In genomic region chrX:129736491-129736890, GRCh38 we compare ENCODE assay signal across 20 cellular contexts. TPM values are rescaled to one million over a fixed set of nuclear protein-coding genes. Genes with fewer than 3 reads are reported as not detected.
DNase-seq lines count a peak whose midpoint lies in the region; ATAC-seq and TF ChIP-seq lines count a peak whose summit lies in the region.
"Had no signal": no experiment of that assay in that cellular context is flagged by ENCODE, and none has a peak within 500 bp of the region (broad histone marks: within the 10 kb centered on the region; RNA-seq: fewer than 3 reads in every experiment).

No MANE protein-coding gene starts in this region.

- peak; percentile 64 for DNase-seq in activated effector memory CD4-positive, alpha-beta T cell treated with anti-CD3 and anti-CD28 coated beads, Interleukin-2, amount 50 U/mL, for 16 hours
- no peak for DNase-seq in activated effector memory CD4-positive, alpha-beta T cell treated with Interleukin-2 at 50 U/mL for 16 hours
- peak; percentile 11 for DNase-seq in central memory CD4-positive, alpha-beta T cell
- DNase-seq in stimulated activated effector memory CD8-positive, alpha-beta T cell treated with anti-CD3 and anti-CD28 coated beads, Interleukin-12 subunit alpha, Interleukin-12 subunit beta, amount 100 ng/mL, for 72 hours (ENCODE audit: low spot score in 2 of 2) = no peak
- no peak for DNase-seq in NK-92 treated with Interleukin-12 subunit alpha and Interleukin-12 subunit beta, amount 100 ng/mL, for 24 hours (lab: John Stamatoyannopoulos, UW)
- DNase-seq in gastrocnemius medialis = no peak
- DNase-seq: activated B cell treated with CpG ODN at 0.5 μM for 24 hours, amniotic stem cell, EL, endodermal cell, HCEC 1CT, hippocampal formation, kidney glomerular epithelial cell, NCI-H1436 treated with DMSO at 0.1 percent for 48 hours, NCI-H226, nucleus accumbens had no signal

- no peak for TF ChIP-seq CTCF in gastrocnemius medialis (IDR thresholded peaks at IDR 0.05 in 4 of 5, conservative IDR thresholded peaks at IDR 0.05 in 1 of 5)

- in situ Hi-C loops in gastrocnemius medialis (cut with MboI; ENCODE audit: low sequenced_read_pairs in 4 of 4) = no loop called here

- intact Hi-C loops in gastrocnemius medialis (cut with DNase I; ENCODE audit: low total_unique reads) = no loop called here

- H3K4me3 Mint-ChIP-seq in T-helper 1 cell treated with Interleukin-12 subunit alpha and Interleukin-12 subunit beta and Interleukin-4 antibody, amounts not matched to agents 30 μg/mL and 1 μg/mL, for 36 hours = no peak overlapping the region
- H3K4me3 Mint-ChIP-seq in stimulated activated effector memory CD8-positive, alpha-beta T cell treated with anti-CD3 and anti-CD28 coated beads, Interleukin-12 subunit alpha, Interleukin-12 subunit beta, amount 100 ng/mL, for 72 hours = no peak overlapping the region
- H3K4me3 Mint-ChIP-seq: activated B cell treated with CpG ODN at 0.5 μM for 24 hours, endodermal cell, mesothelial cell of epicardium had no signal

- peak; percentile 69 for ATAC-seq in stimulated activated effector memory CD8-positive, alpha-beta T cell treated with anti-CD3 and anti-CD28 coated beads, Interleukin-12 subunit alpha, Interleukin-12 subunit beta, amount 100 ng/mL, for 72 hours
- ATAC-seq in HG03457 (IDR thresholded peaks at IDR 0.05; ENCODE audit: unreplicated experiment) = no peak
- no peak for ATAC-seq in gastrocnemius medialis

- no peaks in the 10 kb centered on the region for H3K9me3 ChIP-seq in gastrocnemius medialis
- H3K9me3 ChIP-seq: right atrium auricular region had no signal

- H3K9me3 Mint-ChIP-seq in T-helper 1 cell treated with Interleukin-12 subunit alpha and Interleukin-12 subunit beta and Interleukin-4 antibody, amounts not matched to agents 30 μg/mL and 1 μg/mL, for 36 hours = no peaks in the 10 kb centered on the region
- H3K9me3 Mint-ChIP-seq in stimulated activated effector memory CD8-positive, alpha-beta T cell treated with anti-CD3 and anti-CD28 coated beads, Interleukin-12 subunit alpha, Interleukin-12 subunit beta, amount 100 ng/mL, for 72 hours = peaks cover under 1% of the 10 kb centered on the region
- H3K9me3 Mint-ChIP-seq: activated B cell treated with CpG ODN at 0.5 μM for 24 hours, endodermal cell had no signal

- H3K4me3 ChIP-seq in gastrocnemius medialis = no peak overlapping the region
- H3K4me3 ChIP-seq: right atrium auricular region had no signal

- peaks cover under 1% of the 10 kb centered on the region for H3K36me3 Mint-ChIP-seq in T-helper 1 cell treated with Interleukin-12 subunit alpha and Interleukin-12 subunit beta and Interleukin-4 antibody, amounts not matched to agents 30 μg/mL and 1 μg/mL, for 36 hours (ENCODE audit: low read depth)
- H3K36me3 Mint-ChIP-seq in stimulated activated effector memory CD8-positive, alpha-beta T cell treated with anti-CD3 and anti-CD28 coated beads, Interleukin-12 subunit alpha, Interleukin-12 subunit beta, amount 100 ng/mL, for 72 hours = no peaks in the 10 kb centered on the region

- no peaks in the 10 kb centered on the region for H3K36me3 ChIP-seq in gastrocnemius medialis
- H3K36me3 ChIP-seq: right atrium auricular region had no signal

- TF ChIP-seq POLR2A in gastrocnemius medialis (IDR thresholded peaks at IDR 0.05) = no peak

- peak overlapping the region; percentile 21 for H3K27ac Mint-ChIP-seq in T-helper 1 cell treated with Interleukin-12 subunit alpha and Interleukin-12 subunit beta and Interleukin-4 antibody, amounts not matched to agents 30 μg/mL and 1 μg/mL, for 36 hours
- H3K27ac Mint-ChIP-seq in stimulated activated effector memory CD8-positive, alpha-beta T cell treated with anti-CD3 and anti-CD28 coated beads, Interleukin-12 subunit alpha, Interleukin-12 subunit beta, amount 100 ng/mL, for 72 hours = no peak overlapping the region
- H3K27ac Mint-ChIP-seq: activated B cell treated with CpG ODN at 0.5 μM for 24 hours, endodermal cell, mesothelial cell of epicardium had no signal

- H3K4me1 ChIP-seq in gastrocnemius medialis = no peaks in the 10 kb centered on the region
- H3K4me1 ChIP-seq: right atrium auricular region had no signal

- no peak overlapping the region for H3K27ac ChIP-seq in gastrocnemius medialis
- H3K27ac ChIP-seq: right atrium auricular region had no signal

- no peaks in the 10 kb centered on the region for H3K27me3 ChIP-seq in gastrocnemius medialis
- H3K27me3 ChIP-seq: right atrium auricular region had no signal

- H3K4me1 Mint-ChIP-seq in T-helper 1 cell treated with Interleukin-12 subunit alpha and Interleukin-12 subunit beta and Interleukin-4 antibody, amounts not matched to agents 30 μg/mL and 1 μg/mL, for 36 hours (ENCODE audit: low read depth) = peaks cover 17% of the 10 kb centered on the region
- peaks cover 24% of the 10 kb centered on the region for H3K4me1 Mint-ChIP-seq in stimulated activated effector memory CD8-positive, alpha-beta T cell treated with anti-CD3 and anti-CD28 coated beads, Interleukin-12 subunit alpha, Interleukin-12 subunit beta, amount 100 ng/mL, for 72 hours

- H3K27me3 Mint-ChIP-seq in T-helper 1 cell treated with Interleukin-12 subunit alpha and Interleukin-12 subunit beta and Interleukin-4 antibody, amounts not matched to agents 30 μg/mL and 1 μg/mL, for 36 hours (ENCODE audit: low read depth) = no peaks in the 10 kb centered on the region
- H3K27me3 Mint-ChIP-seq: activated B cell treated with CpG ODN at 0.5 μM for 24 hours had no signal

RNA-seq across cellular contexts. Expression of gene XPNPEP2, which starts 2.3 kb away (rescaled TPM):
- total RNA-seq in gastrocnemius medialis = 1 to 10 TPM in 2 of 4 donors, under 1 TPM in 2; 0.15 to 2.0 (median 0.87) TPM

RNA-seq across cellular contexts. Expression of gene SASH3, which starts 43.3 kb away (rescaled TPM):
- 1 to 10 TPM; 1.3 to 2.2 (median 1.7) TPM for total RNA-seq in gastrocnemius medialis
- total RNA-seq: endodermal cell, mesothelial cell of epicardium had no signal

Comparison
In these comparisons a context has a peak if more than half of its experiments do, and no peak if none do; other contexts are left out.
1. DNase-seq: peak in activated effector memory CD4-positive, alpha-beta T cell treated with anti-CD3 and anti-CD28 coated beads, Interleukin-2, amount 50 U/mL, for 16 hours (single experiment) and central memory CD4-positive, alpha-beta T cell (single experiment); none in activated effector memory CD4-positive, alpha-beta T cell treated with Interleukin-2 at 50 U/mL for 16 hours (single experiment), stimulated activated effector memory CD8-positive, alpha-beta T cell treated with anti-CD3 and anti-CD28 coated beads, Interleukin-12 subunit alpha, Interleukin-12 subunit beta, amount 100 ng/mL, for 72 hours (0 of 2), NK-92 treated with Interleukin-12 subunit alpha and Interleukin-12 subunit beta, amount 100 ng/mL, for 24 hours (single experiment) and gastrocnemius medialis (0 of 2).